ENCODE assay signal across 11 cellular contexts in the genomic region with DNA sequence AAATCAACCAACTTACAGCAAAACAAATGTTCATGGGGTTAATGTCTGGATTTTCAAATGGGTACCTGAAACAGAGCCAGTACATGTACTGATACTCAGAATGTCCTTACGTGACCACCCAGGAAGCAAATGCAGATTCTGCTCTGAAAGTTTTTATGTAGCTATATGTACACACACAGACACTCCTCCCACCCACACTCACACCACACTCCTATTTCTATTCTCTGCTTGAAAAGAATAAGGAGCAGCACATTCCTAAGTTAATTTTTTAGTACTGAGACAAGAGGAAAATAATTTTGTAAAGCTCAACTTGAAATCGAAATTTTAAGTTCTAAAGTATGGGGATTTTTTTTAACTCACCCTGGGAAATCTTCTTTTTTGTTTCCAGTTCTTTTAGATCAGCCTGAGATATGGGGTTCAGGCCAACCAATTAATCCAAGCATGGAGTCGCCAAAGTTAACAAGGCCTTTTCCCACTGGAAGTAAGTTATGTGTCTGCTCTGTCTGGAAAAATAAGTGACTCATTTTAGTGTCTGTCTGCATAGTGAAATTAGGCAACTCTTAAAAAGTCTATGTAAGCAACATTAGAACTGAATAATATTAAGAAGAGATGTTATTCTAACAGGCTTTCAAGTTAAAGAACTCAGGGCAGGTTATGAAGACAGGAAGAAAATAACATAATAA.
DNase-seq lines count a peak whose midpoint lies in the region; ATAC-seq lines count a peak whose summit lies in the region.
"Had no signal": no experiment of that assay in that cellular context is flagged by ENCODE, and none has a peak within 500 bp of the region (broad histone marks: within the 10 kb centered on the region; RNA-seq: fewer than 3 reads in every experiment).

No MANE protein-coding gene starts in this region.

- peak; percentile 42 for DNase-seq in GM04504 (ENCODE audit: low read depth)
- peak; percentile 27 for DNase-seq in brain pericyte (ENCODE audit: low read depth, low spot score)
- no peak for DNase-seq in right cardiac atrium
- no peak for DNase-seq in activated CD4-positive, alpha-beta T cell treated with anti-CD3 and anti-CD28 coated beads, Interleukin-2, amount 50 U/mL, for 1 hour
- no peak for DNase-seq in activated naive CD4-positive, alpha-beta T cell treated with anti-CD3 and anti-CD28 coated beads, Interleukin-2, amount 50 U/mL, for 72 hours (ENCODE audit: low spot score in 2 of 2)
- DNase-seq in effector CD4-positive, alpha-beta T cell, result no peak
- DNase-seq in HK-2 (ENCODE audit: unreplicated experiment), result no peak
- DNase-seq: activated CD4-positive, alpha-beta T cell treated with anti-CD3 and anti-CD28 coated beads, Interleukin-2, amount 50 U/mL, for 4 hours; NCI-H446 treated with DMSO at 0.1 percent for 48 hours had no signal

- H3K27me3 ChIP-seq in right cardiac atrium (ENCODE audit: control insufficient read depth, insufficient read depth), result no peaks in the 10 kb centered on the region

- H3K9me3 ChIP-seq in right cardiac atrium (ENCODE audit: control insufficient read depth, low read length), result no peaks in the 10 kb centered on the region

- no peaks in the 10 kb centered on the region for H3K4me1 ChIP-seq in right cardiac atrium (ENCODE audit: control insufficient read depth, insufficient read depth, low read length)

- no peak overlapping the region for H3K4me3 ChIP-seq in right cardiac atrium (ENCODE audit: low read length)
- no peak overlapping the region for H3K4me3 ChIP-seq in skin epidermis

- ATAC-seq in right cardiac atrium, result peak; percentile 86 to 92
- no peak for ATAC-seq in activated naive CD4-positive, alpha-beta T cell treated with anti-CD3 and anti-CD28 coated beads, Interleukin-2, amount 50 U/mL, for 72 hours

- no peak overlapping the region for H3K27ac Mint-ChIP-seq in activated naive CD4-positive, alpha-beta T cell treated with anti-CD3 and anti-CD28 coated beads, Interleukin-2, amount 50 U/mL, for 72 hours
- H3K27ac Mint-ChIP-seq: activated naive CD8-positive, alpha-beta T cell had no signal

- intact Hi-C loops in right cardiac atrium (cut with DNase I), result no loop called here

- H3K27ac ChIP-seq in right cardiac atrium (ENCODE audit: low read length) (peak overlapping the region; percentile 75), skin epidermis (peak overlapping the region in 18 of 21 experiments; percentile 26 to 87 (median 70))

- 46% methylated on average over 3 of the region's 3 CpGs for WGBS in right cardiac atrium

- no peaks in the 10 kb centered on the region for H3K36me3 Mint-ChIP-seq in activated naive CD4-positive, alpha-beta T cell treated with anti-CD3 and anti-CD28 coated beads, Interleukin-2, amount 50 U/mL, for 72 hours
- H3K36me3 Mint-ChIP-seq: activated naive CD8-positive, alpha-beta T cell had no signal

- H3K9me3 Mint-ChIP-seq in activated naive CD4-positive, alpha-beta T cell treated with anti-CD3 and anti-CD28 coated beads, Interleukin-2, amount 50 U/mL, for 72 hours, result no peaks in the 10 kb centered on the region

Comparison
In these comparisons a context has a peak if more than half of its experiments do, and no peak if none do; other contexts are left out.
1. DNase-seq: peak in GM04504 (single experiment) and brain pericyte (single experiment); none in right cardiac atrium (0 of 3), activated CD4-positive, alpha-beta T cell treated with anti-CD3 and anti-CD28 coated beads, Interleukin-2, amount 50 U/mL, for 1 hour (single experiment), activated naive CD4-positive, alpha-beta T cell treated with anti-CD3 and anti-CD28 coated beads, Interleukin-2, amount 50 U/mL, for 72 hours (0 of 2), effector CD4-positive, alpha-beta T cell (single experiment) and HK-2 (single experiment).
2. ATAC-seq: peak in right cardiac atrium (2 of 2); none in activated naive CD4-positive, alpha-beta T cell treated with anti-CD3 and anti-CD28 coated beads, Interleukin-2, amount 50 U/mL, for 72 hours (0 of 2).